19 cellular contexts compared by ENCODE assay signal in genomic region chr5:133337795-133338445, GRCh38.
"Had no signal": no experiment of that assay in that cellular context is flagged by ENCODE, and none has a peak within 500 bp of the region (broad histone marks: within the 10 kb centered on the region; RNA-seq: fewer than 3 reads in every experiment).

No MANE protein-coding gene starts in this region.

- H3K9me3 ChIP-seq: MG63, SK-N-SH had no signal

- DNase-seq: IMR-90, Karpas-422, KG1, MG63, NCI-H1092, NCI-H1105 treated with DMSO at 0.1 percent for 48 hours, NCI-H1417 treated with DMSO at 0.1 percent for 48 hours, NCI-H187, NCI-H2029, NCI-H2171, NCI-H226, NCI-H446, NCI-H510A, NCI-H524 treated with DMSO at 0.1 percent for 48 hours, NCI-H774, Right ventricle myocardium superior, RPMI8226, SK-N-SH had no signal

- H3K4me3 ChIP-seq: MG63 had no signal

- H3K4me2 ChIP-seq: SK-N-SH had no signal

- H3K27me3 ChIP-seq: MG63 had no signal

- H3K36me3 ChIP-seq: MG63 had no signal

- ATAC-seq: HepG2 had no signal
